Comparison of ENCODE assay signal across 22 cellular contexts in the genomic region with DNA sequence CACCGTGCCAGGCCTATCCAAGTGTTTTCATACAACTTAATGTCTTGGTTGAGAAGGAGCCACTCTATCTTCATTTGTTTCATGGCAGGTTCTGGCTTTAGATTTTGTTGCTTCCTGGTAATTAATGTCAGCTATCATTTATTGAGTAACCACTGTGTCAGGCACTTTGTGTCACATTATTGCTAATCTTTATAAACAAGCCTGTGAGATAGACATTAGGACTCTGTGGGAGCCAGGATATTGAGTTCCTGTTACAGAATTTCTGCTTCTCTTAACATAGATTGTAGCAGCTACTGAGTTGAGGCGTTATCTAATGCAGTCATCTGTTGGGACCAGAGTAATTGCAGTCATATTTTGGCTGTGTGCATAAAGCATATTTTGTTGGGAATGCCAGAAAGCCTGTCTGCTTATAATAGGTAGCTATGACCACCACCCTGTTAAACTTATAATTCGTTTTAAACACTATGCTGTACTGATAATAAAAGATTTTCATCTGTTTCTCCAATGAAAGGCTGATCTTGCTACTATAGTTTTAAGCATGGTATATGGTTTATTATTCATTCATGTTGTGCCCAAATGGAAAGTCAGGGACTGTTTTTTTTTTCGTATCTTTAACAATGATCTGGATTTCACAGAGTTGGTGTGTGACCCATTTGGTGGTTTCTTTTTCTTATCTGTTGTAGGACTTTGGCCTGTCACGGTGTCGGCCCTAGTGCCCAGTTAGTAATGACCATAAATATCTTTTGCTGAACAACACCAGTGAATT. TPM values are rescaled to one million over a fixed set of nuclear protein-coding genes. Genes with fewer than 3 reads are reported as not detected.
DNase-seq lines count a peak whose midpoint lies in the region; ATAC-seq and TF ChIP-seq lines count a peak whose summit lies in the region.
"Had no signal": no experiment of that assay in that cellular context is flagged by ENCODE, and none has a peak within 500 bp of the region (broad histone marks: within the 10 kb centered on the region; RNA-seq: fewer than 3 reads in every experiment).

No MANE protein-coding gene starts in this region.

- no peaks in the 10 kb centered on the region for H3K9me2 ChIP-seq in PC-9 (ENCODE audit: insufficient read depth)

- intact Hi-C loops in PC-9 (cut with micrococcal nuclease; ENCODE audit: unreplicated experiment): no loop called here
- intact Hi-C loops in mucosa of descending colon (cut with DNase I, micrococcal nuclease): no loop called here
- intact Hi-C loops in transverse colon (cut with DNase I; ENCODE audit: low total_unique reads): no loop called here

- H3K9me3 ChIP-seq in PC-9 (ENCODE audit: insufficient read depth, low read depth) (0 out of 2 replicates have a peak, but pooled peaks cover 4% of the 10 kb centered on the region), duodenal mucosa (ENCODE audit: control insufficient read depth in 1 of 2, low read length in 2 of 2) (no peaks in the 10 kb centered on the region), mucosa of descending colon (no peaks in the 10 kb centered on the region), transverse colon (no peaks in the 10 kb centered on the region)
- H3K9me3 ChIP-seq: heart left ventricle, psoas muscle had no signal

- CTCF ChIA-PET in PC-9 (lab: Charles Lee): no interaction called here

- DNase-seq in PC-9 (no peak), mucosa of descending colon (peak in 1 of 3 donors; percentile 18), transverse colon (no peak), NCI-H446 (lab: John Stamatoyannopoulos, UW) (no peak), cerebellar cortex (ENCODE audit: low spot score) (no peak)
- DNase-seq: activated CD4-positive, alpha-beta T cell treated with anti-CD3 and anti-CD28 coated beads, Interleukin-2, amount 10 ng/mL, durations not matched to agents 24 days and 14 days; activated effector memory CD4-positive, alpha-beta T cell treated with anti-CD3 and anti-CD28 coated beads, Interleukin-2, amount 50 U/mL, for 16 hours; CD8-positive, alpha-beta T cell; DMS79 treated with DMSO at 0.1 percent for 48 hours; effector memory CD4-positive, alpha-beta T cell; heart left ventricle; MV-4-11; NCI-H2029; NCI-H510A; NK-92 treated with Interleukin-12 subunit alpha and Interleukin-12 subunit beta, amount 100 ng/mL, for 24 hours; psoas muscle; stimulated activated CD4-positive, alpha-beta T cell treated with anti-CD3 and anti-CD28 coated beads, Interleukin-4, amount 100 ng/mL, for 4 hours; substantia nigra had no signal

- TF ChIP-seq POLR2A in transverse colon (IDR thresholded peaks at IDR 0.05): no peak

- peaks cover 47% of the 10 kb centered on the region for H4K20me1 ChIP-seq in PC-9 (ENCODE audit: insufficient read depth)

- no TSS peak for BruUV-seq in PC-9 (replicated peaks; lab: Mats Ljungman, UMichigan)

- no peaks in the 10 kb centered on the region for H3F3A ChIP-seq in PC-9 (ENCODE audit: insufficient read depth, low read depth)

- H3K27ac ChIP-seq in PC-9 (peak overlapping the region; percentile 18; the same call in 1 of the 2 replicates), duodenal mucosa (ENCODE audit: low read depth, low read length) (peak overlapping the region; percentile 1), transverse colon (peak overlapping the region; percentile 16 to 51 (median 35))
- H3K27ac ChIP-seq: KMS-11, psoas muscle had no signal

- H3K4me1 ChIP-seq in PC-9 (replicated peaks; ENCODE audit: insufficient read depth) (no peaks in the 10 kb centered on the region), duodenal mucosa (ENCODE audit: control insufficient read depth in 1 of 2, insufficient read depth in 2 of 2, low read length in 2 of 2) (peaks cover 14 to 43% of the 10 kb centered on the region in 2 donors), mucosa of descending colon (ENCODE audit: low read depth) (peaks cover 8% of the 10 kb centered on the region), transverse colon (peaks cover 6 to 53% (median 20%) of the 10 kb centered on the region in 4 donors)
- H3K4me1 ChIP-seq: psoas muscle had no signal

- TF ChIP-seq EP300 in transverse colon (IDR thresholded peaks at IDR 0.05; ENCODE audit: low read depth): no peak

- ATAC-seq in mucosa of descending colon (peak; percentile 54), GM18870 (IDR thresholded peaks at IDR 0.05; ENCODE audit: unreplicated experiment) (no peak)
- ATAC-seq: CD8-positive, alpha-beta T cell; HCT116; heart left ventricle; psoas muscle had no signal

- no peaks in the 10 kb centered on the region for H3K27me3 ChIP-seq in PC-9 (ENCODE audit: insufficient read depth, low read depth)
- no peaks in the 10 kb centered on the region for H3K27me3 ChIP-seq in duodenal mucosa (ENCODE audit: control insufficient read depth in 1 of 2, insufficient read depth in 2 of 2, low read length in 2 of 2)
- H3K27me3 ChIP-seq in transverse colon: no peaks in the 10 kb centered on the region
- H3K27me3 ChIP-seq: heart left ventricle had no signal

- H3K36me3 ChIP-seq in PC-9 (ENCODE audit: low read depth) (peaks cover 20% of the 10 kb centered on the region; the same call in 1 of the 2 replicates), duodenal mucosa (ENCODE audit: control insufficient read depth in 1 of 2, insufficient read depth in 2 of 2, low read length in 2 of 2) (no peaks in the 10 kb centered on the region), mucosa of descending colon (ENCODE audit: low read depth) (no peaks in the 10 kb centered on the region), transverse colon (no peaks in the 10 kb centered on the region)
- H3K36me3 ChIP-seq: heart left ventricle had no signal

- 49 to 53% methylated on average over 4 to 6 of the region's 6 CpGs for WGBS in transverse colon (ENCODE audit: low coverage in 1 of 2), 2 donors

- no peak overlapping the region for H3K9ac ChIP-seq in duodenal mucosa (ENCODE audit: low read depth in 1 of 2, low read length in 2 of 2)
- H3K9ac ChIP-seq: KMS-11 had no signal

- in situ Hi-C loops in transverse colon (cut with MboI; ENCODE audit: low pct_ligation_motif_present in 1 of 4, low pct_unique_long_range_greater_than_20kb in 1 of 4, low sequenced_read_pairs in 3 of 4): no loop called here

- TF ChIP-seq CTCF in PC-9 (conservative IDR thresholded peaks at IDR 0.05) (no peak), mucosa of descending colon (IDR thresholded peaks at IDR 0.05) (no peak), transverse colon (IDR thresholded peaks at IDR 0.05) (no peak)

- no peak overlapping the region for H3K4me3 ChIP-seq in PC-9
- H3K4me3 ChIP-seq in duodenal mucosa (ENCODE audit: low read depth in 1 of 2, low read length in 2 of 2): peak overlapping the region; percentile 5 to 36
- no peak overlapping the region for H3K4me3 ChIP-seq in mucosa of descending colon
- H3K4me3 ChIP-seq in transverse colon: no peak overlapping the region
- H3K4me3 ChIP-seq: heart left ventricle, psoas muscle had no signal

- H2AFZ ChIP-seq in PC-9: no peak overlapping the region

- peaks cover 99% of the 10 kb centered on the region for H3K79me2 ChIP-seq in PC-9 (ENCODE audit: low read depth)

- POLR2A ChIA-PET in PC-9 (lab: Charles Lee; ENCODE audit: unreplicated experiment): no interaction called here

- no peak overlapping the region for H3K4me2 ChIP-seq in PC-9
- H3K4me2 ChIP-seq: KMS-11 had no signal

RNA-seq across cellular contexts. Expression of a gene that starts 19.6 kb away (rescaled TPM):
- 61.6 and 79.8 TPM in 2 replicates for total RNA-seq in PC-9 (2021)
- total RNA-seq in mucosa of descending colon: 10 to 100 TPM; 56.6 to 65.3 (median 59.9) TPM
- total RNA-seq in transverse colon: 100 to 1,000 TPM in 1 of 4 donors, 10 to 100 TPM in 3; 46.4 to 181 (median 81.7) TPM

Comparison
In these comparisons a context has a peak if more than half of its experiments do, and no peak if none do; other contexts are left out.
1. H3K4me3 ChIP-seq: peak in duodenal mucosa (2 of 2); none in PC-9 (single experiment), mucosa of descending colon (single experiment) and transverse colon (0 of 4).
2. Peak in every context shown above with its lines, with median percentiles within 50 percentile points of each other: H3K27ac ChIP-seq.